In the genomic region with DNA sequence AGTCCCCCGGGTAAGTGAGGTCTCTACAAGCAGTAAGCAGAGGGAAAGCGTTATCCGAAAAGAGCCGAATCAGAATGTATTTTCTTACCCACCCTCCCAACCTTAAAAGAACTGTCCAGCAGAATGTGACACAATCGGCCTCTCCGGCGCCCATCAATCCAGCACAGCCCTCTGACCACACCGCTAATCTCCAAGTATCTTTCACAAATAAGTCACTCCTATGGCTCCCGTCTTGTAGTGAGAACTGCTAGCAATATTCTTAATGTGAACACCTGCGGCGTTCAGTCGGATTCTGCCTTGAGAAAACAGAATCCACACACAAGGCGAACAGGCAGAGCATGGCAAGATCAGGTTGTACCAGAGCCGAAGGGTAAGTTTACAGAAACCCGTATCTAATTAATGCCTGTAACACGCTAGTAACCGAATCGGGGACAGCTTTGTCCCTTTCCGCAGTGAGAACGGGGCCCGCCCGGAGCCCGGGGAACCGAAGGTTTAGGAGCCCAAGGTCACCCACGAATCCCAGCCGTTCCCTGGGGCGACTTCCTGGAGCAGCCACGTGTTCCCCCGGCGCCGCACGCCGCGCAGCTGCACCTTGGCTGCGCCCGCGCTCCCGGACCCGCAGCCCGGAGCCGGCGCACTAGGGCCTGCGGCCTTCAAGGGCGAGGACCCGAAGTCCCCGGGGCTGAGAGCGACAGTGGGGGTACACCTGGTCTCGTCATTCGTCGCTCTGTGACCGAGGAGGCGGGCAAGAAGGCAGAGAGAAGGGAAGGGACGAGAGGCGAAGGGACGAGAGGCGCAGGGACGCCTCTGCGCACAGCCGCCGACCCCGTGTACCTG, we compare ENCODE assay signal across 8 cellular contexts. TPM values are rescaled to one million over a fixed set of nuclear protein-coding genes. Genes with fewer than 3 reads are reported as not detected.
DNase-seq lines count a peak whose midpoint lies in the region; ATAC-seq and TF ChIP-seq lines count a peak whose summit lies in the region.

No MANE protein-coding gene starts in this region.

- H3K4me1 Mint-ChIP-seq in activated CD4-positive, alpha-beta memory T cell treated with anti-CD3 and anti-CD28 coated beads for 36 hours (ENCODE audit: low read depth): peaks cover 36% of the 10 kb centered on the region

- H3K27ac ChIP-seq in lung (ENCODE audit: low read depth in 1 of 2, low read length in 1 of 2): peak overlapping the region; percentile 95 to 97

- intact Hi-C loops in activated CD4-positive, alpha-beta memory T cell treated with anti-CD3 and anti-CD28 coated beads for 36 hours (cut with micrococcal nuclease): loop anchor here (1.0 kb wide), 1 partner anchor 8 kb away; no protein-coding TSS in a partner anchor

- no peak for TF ChIP-seq CTCF in lung (IDR thresholded peaks at IDR 0.05; ENCODE audit: control extremely low read depth, extremely low read depth)

- peaks cover 37% of the 10 kb centered on the region for H3K36me3 Mint-ChIP-seq in activated CD4-positive, alpha-beta memory T cell treated with anti-CD3 and anti-CD28 coated beads for 36 hours

- peaks cover 0 to 9% of the 10 kb centered on the region in 2 donors for H3K4me1 ChIP-seq in lung (ENCODE audit: control insufficient read depth in 2 of 2, insufficient read depth in 2 of 2, low read length in 2 of 2)

- no peaks in the 10 kb centered on the region for H3K27me3 Mint-ChIP-seq in activated CD4-positive, alpha-beta memory T cell treated with anti-CD3 and anti-CD28 coated beads for 36 hours

- peak; percentile 35 for DNase-seq in SKM-1 treated with dmso at 0.1 percent for 144 hours (lab: John Stamatoyannopoulos, UW; ENCODE audit: unreplicated experiment)
- DNase-seq in SKM-1 (lab: John Stamatoyannopoulos, UW; ENCODE audit: unreplicated experiment): no peak
- DNase-seq in NCI-H345 (lab: John Stamatoyannopoulos, UW): peak; percentile 69
- peak; percentile 73 for DNase-seq in activated CD4-positive, alpha-beta memory T cell treated with anti-CD3 and anti-CD28 coated beads for 36 hours
- peak; percentile 49 for DNase-seq in ecto neural progenitor cell (ENCODE audit: low spot score)
- peak; percentile 62 for DNase-seq in lung (ENCODE audit: low spot score)
- peak; percentile 24 to 41 (median 33) for DNase-seq in stimulated activated CD4-positive, alpha-beta T cell treated with anti-CD3 and anti-CD28 coated beads, TNF-alpha, amount 100 ng/mL, for 4 hours (ENCODE audit: low read depth in 3 of 3)

- WGBS in lung, 2 donors: 0 to 1% methylated on average over 61 of the region's 61 CpGs

- no peaks in the 10 kb centered on the region for H3K27me3 ChIP-seq in lung (ENCODE audit: control insufficient read depth, insufficient read depth)

- CTCF ChIA-PET in activated CD4-positive, alpha-beta memory T cell treated with anti-CD3 and anti-CD28 coated beads for 36 hours (lab: Charles Lee): interaction anchor here (1.1 kb wide), 1 partner anchor 105 kb away, joined by 3 read pairs; no protein-coding TSS in a partner anchor

- H3K9me3 ChIP-seq in lung (ENCODE audit: control insufficient read depth in 2 of 2, insufficient read depth in 1 of 2, low read length in 1 of 2): no peaks in the 10 kb centered on the region

- H3K9me3 Mint-ChIP-seq in activated CD4-positive, alpha-beta memory T cell treated with anti-CD3 and anti-CD28 coated beads for 36 hours: no peaks in the 10 kb centered on the region

- peak overlapping the region; percentile 99 for H3K4me3 Mint-ChIP-seq in activated CD4-positive, alpha-beta memory T cell treated with anti-CD3 and anti-CD28 coated beads for 36 hours

- ATAC-seq in HG03064 (IDR thresholded peaks at IDR 0.05; ENCODE audit: low read depth, unreplicated experiment): peak; percentile 41
- ATAC-seq in lung (ENCODE audit: insufficient read depth, low FRiP score): peak; percentile 70

- peak overlapping the region; percentile 99 for H3K4me3 ChIP-seq in lung

- no peaks in the 10 kb centered on the region for H3K36me3 ChIP-seq in lung (ENCODE audit: control insufficient read depth in 2 of 2, insufficient read depth in 2 of 2, low read length in 2 of 2)

- POLR2A ChIA-PET in activated CD4-positive, alpha-beta memory T cell treated with anti-CD3 and anti-CD28 coated beads for 36 hours (lab: Charles Lee): interaction anchor here (0.8 to 1.7 kb wide), 6 partner anchors 17 to 111 kb away, joined by 3 to 12 read pairs (median 3); no protein-coding TSS in a partner anchor

- H3K27ac Mint-ChIP-seq in activated CD4-positive, alpha-beta memory T cell treated with anti-CD3 and anti-CD28 coated beads for 36 hours: peak overlapping the region; percentile 92

RNA-seq across cellular contexts. Expression of a gene that starts 0.7 kb away (rescaled TPM):
- 100 to 1,000 TPM; 341 to 347 TPM for total RNA-seq in activated CD4-positive, alpha-beta memory T cell treated with anti-CD3 and anti-CD28 coated beads for 36 hours
- total RNA-seq in lung: 100 to 1,000 TPM; 148 to 259 TPM
- 10 to 100 TPM; 28.1 to 77.2 TPM for polyA plus RNA-seq in lung
